8 cellular contexts compared by ENCODE assay signal in genomic region chr2:47606172-47606571, GRCh38. TPM values are rescaled to one million over a fixed set of nuclear protein-coding genes. Genes with fewer than 3 reads are reported as not detected.
"Had no signal": no experiment of that assay in that cellular context is flagged by ENCODE, and none has a peak within 500 bp of the region (broad histone marks: within the 10 kb centered on the region; RNA-seq: fewer than 3 reads in every experiment).

No MANE protein-coding gene starts in this region.

- DNase-seq: IMR-90, KBM-7, KG1 had no signal

- ATAC-seq: HepG2 had no signal

- H3K9ac ChIP-seq: KMS-11 had no signal

- H3K4me2 ChIP-seq: KMS-11 had no signal

- FAIRE-seq: HepG2, HTR-8/SVneo had no signal

- H3K27ac ChIP-seq: HL-60, KMS-11 had no signal

RNA-seq across cellular contexts. Expression of gene KCNK12, which starts 35.4 kb away (rescaled TPM):
- total RNA-seq: HepG2, HT-29, IMR-90 had no signal
- polyA plus RNA-seq: HepG2 had no signal
